In genomic region chr7:40978047-40978446, GRCh38 we compare ENCODE assay signal across 20 cellular contexts.
DNase-seq lines count a peak whose midpoint lies in the region; ATAC-seq and TF ChIP-seq lines count a peak whose summit lies in the region.
"Had no signal": no experiment of that assay in that cellular context is flagged by ENCODE, and none has a peak within 500 bp of the region (broad histone marks: within the 10 kb centered on the region; RNA-seq: fewer than 3 reads in every experiment).

No MANE protein-coding gene starts in this region.

- H3K27me3 ChIP-seq in BE2C (no peaks in the 10 kb centered on the region), lower lobe of right lung (ENCODE audit: low read depth) (no peaks in the 10 kb centered on the region)
- H3K27me3 ChIP-seq: SJCRH30 had no signal

- H3K27ac ChIP-seq in HEK293 (ENCODE audit: extremely low read depth, low read depth, low read length) (no peak overlapping the region), lower lobe of right lung (no peak overlapping the region)
- H3K27ac ChIP-seq: A549, RWPE1, SJCRH30 had no signal

- no peaks in the 10 kb centered on the region for H3K9me3 ChIP-seq in BE2C
- H3K9me3 ChIP-seq in HEK293 (ENCODE audit: control insufficient read depth, insufficient read depth, low read depth, low read length) = no peaks in the 10 kb centered on the region
- H3K9me3 ChIP-seq in lower lobe of right lung = no peaks in the 10 kb centered on the region
- H3K9me3 ChIP-seq: A549, SJCRH30 had no signal

- peaks cover 21% of the 10 kb centered on the region for H3K4me1 Mint-ChIP-seq in nephron

- POLR2A ChIA-PET in HEK293 (lab: Yijun Ruan, JAX) = no interaction called here

- peak overlapping the region in 2 of 3 experiments; percentile 38 to 57 for H3K27ac Mint-ChIP-seq in nephron
- H3K27ac Mint-ChIP-seq: GM23338 had no signal

- H3K9me3 Mint-ChIP-seq in nephron = peaks cover 9% of the 10 kb centered on the region
- H3K9me3 Mint-ChIP-seq: GM23338 had no signal

- no peak for ATAC-seq in lower lobe of right lung
- ATAC-seq: A549, GM23338 had no signal

- CTCF ChIA-PET in HEK293 (lab: Yijun Ruan, JAX) = interaction anchor here (2.2 kb wide), 1 partner anchor 25 kb away, joined by 8 read pairs; no protein-coding TSS in a partner anchor

- no peaks in the 10 kb centered on the region for H3K36me3 ChIP-seq in BE2C
- no peaks in the 10 kb centered on the region for H3K36me3 ChIP-seq in HEK293 (ENCODE audit: control insufficient read depth in 2 of 2, insufficient read depth in 1 of 2, low read length in 2 of 2)
- no peaks in the 10 kb centered on the region for H3K36me3 ChIP-seq in lower lobe of right lung
- H3K36me3 ChIP-seq: SJCRH30 had no signal

- no peaks in the 10 kb centered on the region for H3K27me3 Mint-ChIP-seq in nephron (ENCODE audit: low read depth)

- no peaks in the 10 kb centered on the region for H3K4me1 ChIP-seq in BE2C
- H3K4me1 ChIP-seq in HEK293 (ENCODE audit: control insufficient read depth, insufficient read depth, low read length) = 0 out of 2 replicates have a peak, but pooled peaks cover 3% of the 10 kb centered on the region
- no peaks in the 10 kb centered on the region for H3K4me1 ChIP-seq in lower lobe of right lung
- H3K4me1 ChIP-seq: A549, SJCRH30 had no signal

- H3K4me3 Mint-ChIP-seq in nephron = no peak overlapping the region
- H3K4me3 Mint-ChIP-seq: GM23338 had no signal

- DNase-seq in BE2C = peak; percentile 19
- peak; percentile 41 for DNase-seq in RPMI7951 (ENCODE audit: low read depth)
- DNase-seq in lower lobe of right lung = no peak
- no peak for DNase-seq in SIG-M5 treated with dmso at 0.1 percent for 504 hours (lab: John Stamatoyannopoulos, UW; ENCODE audit: unreplicated experiment)
- no peak for DNase-seq in NCI-H526 (lab: John Stamatoyannopoulos, UW)
- no peak for DNase-seq in ecto neural progenitor cell (ENCODE audit: low spot score)
- DNase-seq: GF-D8, HCEC 1CT, IMR-90, NCI-H1105, NCI-H2081 treated with DMSO at 0.1 percent for 48 hours, NCI-H446 treated with DMSO at 0.1 percent for 48 hours, NCI-H748 treated with DMSO at 0.1 percent for 48 hours, OCI-M1, SJCRH30 had no signal

- H3K4me3 ChIP-seq in BE2C (ENCODE audit: low read depth, low read length) = no peak overlapping the region
- no peak overlapping the region for H3K4me3 ChIP-seq in HEK293 (ENCODE audit: low read depth, low read length)
- no peak overlapping the region for H3K4me3 ChIP-seq in lower lobe of right lung
- H3K4me3 ChIP-seq: A549, GM23338, SJCRH30 had no signal

- peaks cover 3% of the 10 kb centered on the region for H3K36me3 Mint-ChIP-seq in nephron (ENCODE audit: low read depth)

- TF ChIP-seq CTCF in BE2C (IDR thresholded peaks at IDR 0.05; ENCODE audit: low read depth, low read length) (no peak), HEK293 (tag by site-specific recombination; IDR thresholded peaks at IDR 0.05) (no peak), nephron (IDR thresholded peaks at IDR 0.05; ENCODE audit: unreplicated experiment in 3 of 3) (no peak), lower lobe of right lung (IDR thresholded peaks at IDR 0.05) (no peak)

- intact Hi-C loops in lower lobe of right lung (cut with DNase I) = no loop called here

TF ChIP-seq in HEK293, 187 proteins besides CTCF, POLR2A, EP300 and RAD21:
- TF ChIP-seq ZBTB1 (tag by site-specific recombination; IDR thresholded peaks at IDR 0.05) (no peak), ZNF596 (tag by site-specific recombination; IDR thresholded peaks at IDR 0.05) (no peak), ZIC2 (tag by site-specific recombination; IDR thresholded peaks at IDR 0.05) (peak; percentile 86)

Comparison
In these comparisons a context has a peak if more than half of its experiments do, and no peak if none do; other contexts are left out.
1. DNase-seq: peak in BE2C (single experiment) and RPMI7951 (single experiment); none in lower lobe of right lung (single experiment), SIG-M5 treated with dmso at 0.1 percent for 504 hours (single experiment), NCI-H526 (0 of 2) and ecto neural progenitor cell (single experiment).